In the genomic region with DNA sequence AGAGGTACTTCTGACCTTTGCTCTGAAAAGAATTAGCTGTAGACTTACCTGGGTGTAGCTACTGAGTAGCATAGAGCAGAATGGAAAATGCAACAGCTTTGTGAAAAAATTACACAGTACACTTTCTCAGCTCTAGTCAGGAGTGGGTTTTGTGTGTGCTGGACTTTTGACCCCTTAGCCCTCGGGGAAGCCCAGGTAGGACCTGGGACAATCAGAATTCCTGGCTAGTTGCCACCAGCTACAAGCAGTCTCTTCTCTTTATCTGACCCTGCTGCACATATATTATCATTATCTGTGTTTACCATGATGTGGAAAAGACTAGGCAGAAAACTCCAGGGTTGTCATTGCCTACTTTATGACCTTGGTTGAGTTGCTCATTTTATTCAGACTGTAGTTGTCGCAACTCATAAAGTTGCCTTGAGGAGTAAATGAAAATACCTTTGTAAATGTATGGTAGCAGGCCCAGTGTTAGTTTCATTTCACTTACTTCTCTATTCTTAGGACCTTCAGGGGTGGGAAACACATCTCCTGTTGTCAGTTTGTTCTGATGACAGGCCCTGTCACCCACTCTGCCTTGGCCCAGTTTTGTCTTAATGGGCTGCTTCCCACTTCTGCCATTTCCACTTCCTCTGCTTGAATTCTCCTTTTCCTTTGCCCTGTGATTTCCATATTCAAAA, we compare ENCODE assay signal across 8 cellular contexts. TPM values are rescaled to one million over a fixed set of nuclear protein-coding genes. Genes with fewer than 3 reads are reported as not detected.
DNase-seq lines count a peak whose midpoint lies in the region; ATAC-seq, FAIRE-seq and TF ChIP-seq lines count a peak whose summit lies in the region.

No MANE protein-coding gene starts in this region.

- H3K9me3 Mint-ChIP-seq in effector memory CD8-positive, alpha-beta T cell = no peaks in the 10 kb centered on the region

- no peak for TF ChIP-seq POLR2A in ovary (IDR thresholded peaks at IDR 0.05)

- peaks cover 15% of the 10 kb centered on the region for H3K36me3 Mint-ChIP-seq in effector memory CD8-positive, alpha-beta T cell (ENCODE audit: insufficient read depth)

- no peak for TF ChIP-seq CTCF in ovary (IDR thresholded peaks at IDR 0.05)

- peak overlapping the region; percentile 61 to 96 for H3K4me3 Mint-ChIP-seq in effector memory CD8-positive, alpha-beta T cell

- TF ChIP-seq EP300 in ovary (IDR thresholded peaks at IDR 0.05) = no peak

- H3K27me3 ChIP-seq in ovary = no peaks in the 10 kb centered on the region

- DNase-seq in Ammon's horn (ENCODE audit: low spot score) (peak; percentile 21), GM19239 (ENCODE audit: insufficient read length, low spot score) (no peak), Kasumi-1 (lab: John Stamatoyannopoulos, UW) (peak; percentile 56 to 64), sciatic nerve (ENCODE audit: low spot score) (no peak), ovary (no peak)
- no peak for DNase-seq in effector memory CD8-positive, alpha-beta T cell
- DNase-seq in activated CD4-positive, alpha-beta T cell treated with anti-CD3 and anti-CD28 coated beads, Interleukin-2, amount 50 U/mL, for 4 hours = no peak

- H3K27ac ChIP-seq in ovary = no peak overlapping the region

- peaks cover 11% of the 10 kb centered on the region for H3K4me1 ChIP-seq in ovary (ENCODE audit: insufficient read depth)

- H3K9me3 ChIP-seq in ovary = no peaks in the 10 kb centered on the region

- intact Hi-C loops in sciatic nerve (cut with DNase I) = no loop called here
- intact Hi-C loops in ovary (cut with DNase I) = no loop called here

- 83 to 86% (median 85%) methylated on average over 2 of the region's 2 CpGs for WGBS in ovary, 3 donors

- no peaks in the 10 kb centered on the region for H3K27me3 Mint-ChIP-seq in effector memory CD8-positive, alpha-beta T cell

- peak overlapping the region; percentile 44 to 60 for H3K27ac Mint-ChIP-seq in effector memory CD8-positive, alpha-beta T cell

- peak; percentile 86 for FAIRE-seq in GM19239 (lab: Jason Lieb, UNC)

- peaks cover 50 to 84% of the 10 kb centered on the region in 2 donors for H3K4me1 Mint-ChIP-seq in effector memory CD8-positive, alpha-beta T cell (ENCODE audit: low read depth in 2 of 2)

- ATAC-seq in effector memory CD8-positive, alpha-beta T cell (replicated peaks) = no peak
- ATAC-seq in sciatic nerve = no peak
- ATAC-seq in HG03196 (IDR thresholded peaks at IDR 0.05; ENCODE audit: unreplicated experiment) = no peak

- no peak overlapping the region for H3K4me3 ChIP-seq in ovary

- H3K36me3 ChIP-seq in ovary = no peaks in the 10 kb centered on the region

RNA-seq across cellular contexts. Expression of gene NEK7, which starts 5.4 kb away (rescaled TPM):
- total RNA-seq in sciatic nerve (119 TPM), ovary (10 to 100 TPM; 56.3 to 87.0 (median 61.7) TPM)
- polyA plus RNA-seq in ovary = 10 to 100 TPM; 25.0 to 35.8 TPM

Comparison
In these comparisons a context has a peak if more than half of its experiments do, and no peak if none do; other contexts are left out.
1. DNase-seq: peak in Ammon's horn (single experiment) and Kasumi-1 (2 of 2); none in GM19239 (single experiment), effector memory CD8-positive, alpha-beta T cell (0 of 3), sciatic nerve (single experiment), activated CD4-positive, alpha-beta T cell treated with anti-CD3 and anti-CD28 coated beads, Interleukin-2, amount 50 U/mL, for 4 hours (0 of 2) and ovary (0 of 5).